In genomic region chr6:4021133-4021861, GRCh38 we compare ENCODE assay signal across 8 cellular contexts. TPM values are rescaled to one million over a fixed set of nuclear protein-coding genes. Genes with fewer than 3 reads are reported as not detected.
A peak's percentile ranks its signal among the peaks of the same experiment; 100 is the strongest.
DNase-seq lines count a peak whose midpoint lies in the region; ATAC-seq, FAIRE-seq and TF ChIP-seq lines count a peak whose summit lies in the region.

No MANE protein-coding gene starts in this region.

- peak; percentile 50 for DNase-seq in GM12891 (ENCODE audit: insufficient read length, low spot score)
- peak; percentile 82 for DNase-seq in NCI-H1436 treated with DMSO at 0.1 percent for 48 hours (lab: John Stamatoyannopoulos, UW)
- DNase-seq in T-helper 1 cell = peak; percentile 72 to 92 (median 79)
- peak; percentile 93 for DNase-seq in amniotic stem cell (lab: John Stamatoyannopoulos, UW)
- DNase-seq in left cardiac atrium = peak; percentile 96
- DNase-seq in posterior cingulate gyrus = peak; percentile 94 to 99 (median 96)
- peak; percentile 96 to 98 for DNase-seq in upper lobe of left lung

- no peaks in the 10 kb centered on the region for H3K9me3 ChIP-seq in upper lobe of left lung

- WGBS in upper lobe of left lung, 2 donors = 1% methylated on average over 28 to 61 of the region's 65 CpGs

- FAIRE-seq in GM12891 (lab: Jason Lieb, UNC) = peak; percentile 93

- no peaks in the 10 kb centered on the region for H3K36me3 ChIP-seq in upper lobe of left lung

- TF ChIP-seq EP300 in upper lobe of left lung (IDR thresholded peaks at IDR 0.05) = no peak

- TF ChIP-seq CTCF in upper lobe of left lung (IDR thresholded peaks at IDR 0.05) = peak in 5 of 6 experiments; percentile 4 to 52 (median 18)

- no peaks in the 10 kb centered on the region for H3K27me3 ChIP-seq in upper lobe of left lung

- intact Hi-C loops in left cardiac atrium (cut with DNase I) = no loop called here
- intact Hi-C loops in posterior cingulate gyrus (cut with DNase I) = no loop called here

- ATAC-seq in HG02852 (IDR thresholded peaks at IDR 0.05; ENCODE audit: unreplicated experiment) (peak; percentile 62), left cardiac atrium (peak; percentile 91 to 93), upper lobe of left lung (ENCODE audit: low FRiP score in 2 of 2) (peak; percentile 93 to 94)

- H3K4me3 ChIP-seq in upper lobe of left lung = peak overlapping the region; percentile 75 to 90 (median 79)

- H3K27ac ChIP-seq in upper lobe of left lung = peak overlapping the region; percentile 96 to 99 (median 98)

- peaks cover 51 to 73% (median 62%) of the 10 kb centered on the region in 4 donors for H3K4me1 ChIP-seq in upper lobe of left lung

- TF ChIP-seq POLR2A in GM12891 (IDR thresholded peaks at IDR 0.05; ENCODE audit: low read depth, low read length) (peak; percentile 64), upper lobe of left lung (IDR thresholded peaks at IDR 0.05) (peak in 3 of 4 donors; percentile 71 to 83 (median 76))

TF ChIP-seq in GM12891, 5 proteins besides CTCF, POLR2A, EP300 and RAD21:
- TF ChIP-seq POLR2AphosphoS5 (IDR thresholded peaks at IDR 0.05; ENCODE audit: low read depth, low read length) (peak; percentile 69), PAX5 (IDR thresholded peaks at IDR 0.05; ENCODE audit: insufficient read depth, low read length, severe bottlenecking) (peak; percentile 41), POU2F2 (IDR thresholded peaks at IDR 0.05; ENCODE audit: low read depth, low read length) (no peak), TAF1 (IDR thresholded peaks at IDR 0.05; ENCODE audit: low read depth, low read length) (peak; percentile 58)

RNA-seq across cellular contexts. Expression of gene FAM217A, which starts 57.6 kb away (rescaled TPM):
- not detected for polyA plus RNA-seq in GM12891 (2012; ENCODE audit: low read depth, missing spikeins)
- not detected for total RNA-seq in left cardiac atrium
- total RNA-seq in upper lobe of left lung = not detected

Comparison
In these comparisons a context has a peak if more than half of its experiments do, and no peak if none do; other contexts are left out.
1. Peak in every context shown above with its lines: DNase-seq, ATAC-seq, H3K4me3 ChIP-seq and H3K27ac ChIP-seq.